In the genomic region with DNA sequence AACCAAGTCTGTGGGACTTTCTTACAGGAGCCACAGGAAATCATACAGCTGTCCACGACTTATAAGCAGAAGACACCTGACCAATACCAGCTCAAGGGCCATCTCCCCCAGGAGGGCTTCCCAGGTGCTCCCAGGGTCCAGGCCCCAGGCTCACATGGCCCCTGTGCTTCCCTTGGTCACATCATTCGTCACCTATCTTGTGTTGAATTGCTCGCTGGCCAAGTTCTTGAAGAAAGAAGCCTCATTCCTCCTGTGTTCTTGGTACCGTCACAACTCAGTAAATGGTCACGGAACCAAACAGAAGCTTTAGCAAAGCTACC, we compare ENCODE assay signal across 30 cellular contexts.
"Had no signal": no experiment of that assay in that cellular context is flagged by ENCODE, and none has a peak within 500 bp of the region (broad histone marks: within the 10 kb centered on the region; RNA-seq: fewer than 3 reads in every experiment).

No MANE protein-coding gene starts in this region.

- H3K36me3 Mint-ChIP-seq: activated naive CD8-positive, alpha-beta T cell treated with anti-CD3 and anti-CD28 coated beads, Interleukin-2, amount 10 ng/mL, durations not matched to agents 7 days and 5 days had no signal

- H3K27ac ChIP-seq: ascending aorta, breast epithelium, cardiac muscle cell, esophagus squamous epithelium, gastroesophageal sphincter, WERI-Rb-1 had no signal

- H3K4me3 ChIP-seq: ascending aorta, breast epithelium, cardiac muscle cell, esophagus squamous epithelium, gastroesophageal sphincter had no signal

- H3K27ac Mint-ChIP-seq: activated B cell treated with CpG ODN at 0.5 μM for 24 hours; activated CD8-positive, alpha-beta T cell treated with anti-CD3 and anti-CD28 coated beads for 36 hours; activated naive CD4-positive, alpha-beta T cell treated with anti-CD3 and anti-CD28 coated beads, Interleukin-2, amount 10 ng/mL, durations not matched to agents 7 days and 5 days; activated naive CD4-positive, alpha-beta T cell treated with anti-CD3 and anti-CD28 coated beads, Interleukin-2, amount 50 U/mL, for 72 hours; activated naive CD8-positive, alpha-beta T cell treated with anti-CD3 and anti-CD28 coated beads, Interleukin-2, amount 10 ng/mL, durations not matched to agents 7 days and 5 days; activated T-helper 17 cell treated with anti-CD3 and anti-CD28 coated beads, Interleukin-2, amount 50 U/mL, for 72 hours; brain; effector memory CD8-positive, alpha-beta T cell; T-helper 2 cell treated with Interferon-gamma antibody and Interleukin-4, amounts not matched to agents 5 μg/mL and 100 μg/mL, for 36 hours had no signal

- H3K9me3 Mint-ChIP-seq: activated B cell treated with CpG ODN at 0.5 μM for 24 hours; activated CD8-positive, alpha-beta T cell treated with anti-CD3 and anti-CD28 coated beads for 36 hours; activated naive CD4-positive, alpha-beta T cell treated with anti-CD3 and anti-CD28 coated beads, Interleukin-2, amount 10 ng/mL, durations not matched to agents 7 days and 5 days; activated naive CD4-positive, alpha-beta T cell treated with anti-CD3 and anti-CD28 coated beads, Interleukin-2, amount 50 U/mL, for 72 hours; activated naive CD8-positive, alpha-beta T cell treated with anti-CD3 and anti-CD28 coated beads, Interleukin-2, amount 10 ng/mL, durations not matched to agents 7 days and 5 days; activated T-cell treated with anti-CD3 and anti-CD28 coated beads, Interleukin-2, amount 50 U/mL, for 4 hours; activated T-helper 17 cell treated with anti-CD3 and anti-CD28 coated beads, Interleukin-2, amount 50 U/mL, for 72 hours; brain; central memory CD8-positive, alpha-beta T cell; effector memory CD8-positive, alpha-beta T cell; T-helper 2 cell treated with Interferon-gamma antibody and Interleukin-4, amounts not matched to agents 5 μg/mL and 100 μg/mL, for 36 hours had no signal

- H3K36me3 ChIP-seq: breast epithelium, cardiac muscle cell had no signal

- H3K9me3 ChIP-seq: ascending aorta, breast epithelium, esophagus squamous epithelium, gastroesophageal sphincter had no signal

- DNase-seq: activated B cell treated with CpG ODN at 0.5 μM for 24 hours; activated CD4-positive, alpha-beta T cell treated with anti-CD3 and anti-CD28 coated beads for 48 hours; activated CD4-positive, alpha-beta T cell treated with anti-CD3 and anti-CD28 coated beads, Interleukin-2, amount 50 U/mL, for 1 hour; activated CD4-positive, alpha-beta T cell treated with anti-CD3 and anti-CD28 coated beads, Interleukin-2, amount 50 U/mL, for 48 hours; activated CD8-positive, alpha-beta memory T cell treated with anti-CD3 and anti-CD28 coated beads for 24 hours; activated CD8-positive, alpha-beta T cell treated with anti-CD3 and anti-CD28 coated beads for 36 hours; activated gamma-delta T cell; activated naive CD4-positive, alpha-beta T cell; activated naive CD4-positive, alpha-beta T cell treated with anti-CD3 and anti-CD28 coated beads, Interleukin-2, amount 10 ng/mL, durations not matched to agents 7 days and 5 days; activated naive CD8-positive, alpha-beta T cell treated with anti-CD3 and anti-CD28 coated beads, Interleukin-2, amount 10 ng/mL, durations not matched to agents 7 days and 5 days; activated T-cell treated with anti-CD3 and anti-CD28 coated beads, Interleukin-2, amount 50 U/mL, for 4 hours; cortex of kidney; dermis blood vessel endothelial cell; effector CD4-positive, alpha-beta T cell; effector memory CD8-positive, alpha-beta T cell; esophagus squamous epithelium; foreskin melanocyte; T1000; WERI-Rb-1 had no signal

- H3K4me3 Mint-ChIP-seq: activated B cell treated with CpG ODN at 0.5 μM for 24 hours; activated CD8-positive, alpha-beta T cell treated with anti-CD3 and anti-CD28 coated beads for 36 hours; activated naive CD4-positive, alpha-beta T cell treated with anti-CD3 and anti-CD28 coated beads, Interleukin-2, amount 10 ng/mL, durations not matched to agents 7 days and 5 days; activated naive CD8-positive, alpha-beta T cell treated with anti-CD3 and anti-CD28 coated beads, Interleukin-2, amount 10 ng/mL, durations not matched to agents 7 days and 5 days; activated T-cell treated with anti-CD3 and anti-CD28 coated beads, Interleukin-2, amount 50 U/mL, for 4 hours; activated T-helper 17 cell treated with anti-CD3 and anti-CD28 coated beads, Interleukin-2, amount 50 U/mL, for 72 hours; central memory CD8-positive, alpha-beta T cell; effector memory CD8-positive, alpha-beta T cell; T-helper 17 cell; T-helper 2 cell treated with Interferon-gamma antibody and Interleukin-4, amounts not matched to agents 5 μg/mL and 100 μg/mL, for 36 hours had no signal

- ATAC-seq: activated CD4-positive, CD25-positive, alpha-beta regulatory T cell treated with anti-CD3 and anti-CD28 coated beads, Interleukin-2, amount 50 U/mL, for 24 hours; activated CD8-positive, alpha-beta T cell treated with anti-CD3 and anti-CD28 coated beads for 36 hours; activated naive CD4-positive, alpha-beta T cell treated with anti-CD3 and anti-CD28 coated beads, Interleukin-2, amount 50 U/mL, for 72 hours; activated T-cell treated with anti-CD3 and anti-CD28 coated beads, Interleukin-2, amount 50 U/mL, for 4 hours; activated T-helper 17 cell treated with anti-CD3 and anti-CD28 coated beads, Interleukin-2, amount 50 U/mL, for 72 hours; effector memory CD8-positive, alpha-beta T cell; gastroesophageal sphincter; T-helper 17 cell had no signal

- H3K27me3 Mint-ChIP-seq: activated B cell treated with CpG ODN at 0.5 μM for 24 hours; activated CD8-positive, alpha-beta T cell treated with anti-CD3 and anti-CD28 coated beads for 36 hours; activated naive CD4-positive, alpha-beta T cell treated with anti-CD3 and anti-CD28 coated beads, Interleukin-2, amount 10 ng/mL, durations not matched to agents 7 days and 5 days; activated naive CD8-positive, alpha-beta T cell treated with anti-CD3 and anti-CD28 coated beads, Interleukin-2, amount 10 ng/mL, durations not matched to agents 7 days and 5 days; activated T-helper 17 cell treated with anti-CD3 and anti-CD28 coated beads, Interleukin-2, amount 50 U/mL, for 72 hours; central memory CD8-positive, alpha-beta T cell; effector memory CD8-positive, alpha-beta T cell; T-helper 17 cell had no signal

- H3K27me3 ChIP-seq: ascending aorta, breast epithelium, gastroesophageal sphincter had no signal
